ENCODE assay signal across 13 cellular contexts in the genomic region with DNA sequence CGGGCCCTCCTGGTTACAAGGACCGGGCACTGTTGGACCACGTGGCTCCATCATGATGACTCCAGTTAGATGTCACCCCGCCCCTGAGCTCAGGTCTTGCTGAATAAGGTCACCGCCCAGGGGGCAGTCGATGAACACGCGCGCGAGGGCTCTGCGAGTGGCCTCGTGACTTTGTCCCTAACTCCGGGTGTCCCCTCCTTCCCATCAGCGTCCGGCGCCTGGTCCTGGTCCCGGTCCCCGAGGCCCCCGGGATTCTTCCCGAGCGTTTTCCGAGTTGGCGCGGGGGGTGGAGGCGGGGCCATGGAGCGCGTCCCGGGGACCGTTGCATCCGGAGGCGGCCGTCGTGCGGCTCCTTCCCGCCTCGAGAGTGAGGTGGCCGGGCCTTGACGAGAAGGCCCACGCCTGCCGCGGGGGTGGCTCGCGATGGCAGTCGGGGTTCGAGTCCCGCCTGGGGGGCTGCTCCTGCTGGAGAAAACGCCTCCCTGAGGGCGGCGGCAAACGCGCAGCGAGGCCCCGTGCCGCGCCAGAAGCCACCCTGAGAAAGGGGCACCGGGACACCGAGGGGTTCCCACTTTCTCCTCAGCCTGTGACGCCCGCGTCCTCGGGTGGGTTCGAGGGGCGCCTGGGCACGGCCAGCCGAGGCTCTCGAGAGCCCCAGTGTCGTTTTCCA. TPM values are rescaled to one million over a fixed set of nuclear protein-coding genes. Genes with fewer than 3 reads are reported as not detected.
DNase-seq lines count a peak whose midpoint lies in the region; TF ChIP-seq lines count a peak whose summit lies in the region.
"Had no signal": no experiment of that assay in that cellular context is flagged by ENCODE, and none has a peak within 500 bp of the region (broad histone marks: within the 10 kb centered on the region; RNA-seq: fewer than 3 reads in every experiment).

No MANE protein-coding gene starts in this region.

- WGBS in neuronal stem cell (ENCODE audit: extremely low coverage in 2 of 2, insufficient read length in 2 of 2, insufficient replicate concordance in 1 of 2), 2 donors = no CpG with 5 or more reads among the region's 67 CpGs
- 2 to 7% (median 3%) methylated on average over 63 to 67 of the region's 67 CpGs for WGBS in ovary, 3 donors

- no peaks in the 10 kb centered on the region for H3K79me1 ChIP-seq in neuronal stem cell (ENCODE audit: low read depth, low read length)

- no peak overlapping the region for H2BK5ac ChIP-seq in neuronal stem cell (ENCODE audit: low read length)

- no peak overlapping the region for H2AK5ac ChIP-seq in neuronal stem cell (ENCODE audit: low read depth, low read length)

- TF ChIP-seq POLR2A in ovary (IDR thresholded peaks at IDR 0.05) = no peak

- peak overlapping the region; percentile 54 for H4K8ac ChIP-seq in neuronal stem cell (ENCODE audit: low read depth, low read length)

- TF ChIP-seq CTCF in C4-2B (conservative IDR thresholded peaks at IDR 0.05) (no peak), ovary (IDR thresholded peaks at IDR 0.05) (no peak)

- no peak for TF ChIP-seq EP300 in ovary (IDR thresholded peaks at IDR 0.05)

- H3K36me3 ChIP-seq in neuronal stem cell (replicated peaks in 1 of 2; ENCODE audit: control insufficient read depth in 2 of 2, insufficient read depth in 2 of 2, low read length in 2 of 2) (no peaks in the 10 kb centered on the region), MG63 (no peaks in the 10 kb centered on the region), ovary (no peaks in the 10 kb centered on the region)

- H2AFZ ChIP-seq in neuronal stem cell (ENCODE audit: low read length) = peak overlapping the region; percentile 84

- intact Hi-C loops in ovary (cut with DNase I) = no loop called here

- H3K4me1 ChIP-seq in neuronal stem cell (ENCODE audit: control insufficient read depth in 2 of 2, insufficient read depth in 1 of 2, low read depth in 1 of 2, low read length in 2 of 2) (peaks cover 0 to 12% of the 10 kb centered on the region in 2 donors), ovary (ENCODE audit: insufficient read depth) (peaks cover 3% of the 10 kb centered on the region)

- H3K4ac ChIP-seq in neuronal stem cell (ENCODE audit: low read length) = no peak overlapping the region

- peak overlapping the region; percentile 54 for H3K9ac ChIP-seq in neuronal stem cell (ENCODE audit: low read depth, low read length, poor library complexity)

- H3K4me3 ChIP-seq in neuronal stem cell (ENCODE audit: low read length in 2 of 2) = peak overlapping the region in 1 of 2 donors; percentile 19
- H3K4me3 ChIP-seq in MG63 = no peak overlapping the region
- no peak overlapping the region for H3K4me3 ChIP-seq in ovary

- H3K18ac ChIP-seq in neuronal stem cell (ENCODE audit: low read length) = peak overlapping the region; percentile 87

- peak overlapping the region; percentile 32 for H2BK12ac ChIP-seq in neuronal stem cell (ENCODE audit: low read length)

- H3K9me3 ChIP-seq in neuronal stem cell (replicated peaks in 1 of 2; ENCODE audit: control insufficient read depth in 2 of 2, insufficient read depth in 1 of 2, low read depth in 1 of 2, low read length in 2 of 2) = no peaks in the 10 kb centered on the region
- no peaks in the 10 kb centered on the region for H3K9me3 ChIP-seq in MG63
- no peaks in the 10 kb centered on the region for H3K9me3 ChIP-seq in ovary

- H3K14ac ChIP-seq in neuronal stem cell (ENCODE audit: low read length) = no peak overlapping the region

- H4K91ac ChIP-seq in neuronal stem cell (ENCODE audit: low read depth, low read length, poor library complexity) = no peak overlapping the region

- H2BK15ac ChIP-seq in neuronal stem cell (ENCODE audit: low read length) = no peak overlapping the region

- H2BK120ac ChIP-seq in neuronal stem cell (ENCODE audit: low read depth, low read length) = no peak overlapping the region

- H3K23ac ChIP-seq in neuronal stem cell (ENCODE audit: low read depth, low read length, poor library complexity) = no peak overlapping the region

- H3K27me3 ChIP-seq in neuronal stem cell (ENCODE audit: control insufficient read depth in 3 of 3, insufficient read depth in 3 of 3, low read depth in 1 of 3, low read length in 3 of 3) (peaks cover 11 to 72% (median 37%) of the 10 kb centered on the region in 3 experiments), MG63 (peaks cover 15% of the 10 kb centered on the region), ovary (no peaks in the 10 kb centered on the region)

- H3K27ac ChIP-seq in C4-2B (peak overlapping the region; percentile 24), neuronal stem cell (replicated peaks; ENCODE audit: low read length) (no peak overlapping the region), ovary (no peak overlapping the region)
- H3K27ac ChIP-seq: HL-60, skin epidermis had no signal

- DNase-seq in NCI-H1092 (lab: John Stamatoyannopoulos, UW) = peak; percentile 36
- DNase-seq in ecto neural progenitor cell (ENCODE audit: low spot score) = peak; percentile 63
- DNase-seq in neuronal stem cell (ENCODE audit: low spot score) = no peak
- DNase-seq in MG63 = no peak
- no peak for DNase-seq in stimulated activated CD4-positive, alpha-beta T cell treated with anti-CD3 and anti-CD28 coated beads, Interleukin-2, amount 100 ng/mL, for 24 hours
- no peak for DNase-seq in EL
- DNase-seq in ovary = no peak
- DNase-seq: NCI-H524 treated with DMSO at 0.1 percent for 48 hours, SHP77 treated with DMSO at 0.1 percent for 48 hours had no signal

- H3K4me2 ChIP-seq in neuronal stem cell (ENCODE audit: insufficient read depth, low read length, poor library complexity, severe bottlenecking) = peak overlapping the region; percentile 87

RNA-seq across cellular contexts. Expression of gene NPTX2, which starts 0.6 kb away (rescaled TPM):
- polyA plus RNA-seq in neuronal stem cell (2013, experiment 1 of 2) = 9.2 TPM
- 8.8 TPM for polyA plus RNA-seq in neuronal stem cell (2013, experiment 2 of 2)
- total RNA-seq in MG63 (2014; rRNA removed; shearing (Covaris generic); ENCODE audit: low replicate concordance) = 0.94 and 2.1 TPM in 2 replicates
- 10 to 100 TPM in 1 of 7 donors, 1 to 10 TPM in 5, under 1 TPM in 1; 0.38 to 16.9 (median 4.4) TPM for total RNA-seq in ovary
- 10 to 100 TPM; 12.5 to 75.7 TPM for polyA plus RNA-seq in ovary
- total RNA-seq: M059J had no signal

Comparison
In these comparisons a context has a peak if more than half of its experiments do, and no peak if none do; other contexts are left out.
1. DNase-seq: peak in NCI-H1092 (single experiment) and ecto neural progenitor cell (single experiment); none in neuronal stem cell (single experiment), MG63 (single experiment), stimulated activated CD4-positive, alpha-beta T cell treated with anti-CD3 and anti-CD28 coated beads, Interleukin-2, amount 100 ng/mL, for 24 hours (0 of 2), EL (single experiment) and ovary (0 of 5).